8 cellular contexts compared by ENCODE assay signal in genomic region chr7:1044189-1045037, GRCh38. TPM values are rescaled to one million over a fixed set of nuclear protein-coding genes. Genes with fewer than 3 reads are reported as not detected.
A peak's percentile ranks its signal among the peaks of the same experiment; 100 is the strongest.
DNase-seq lines count a peak whose midpoint lies in the region; ATAC-seq, FAIRE-seq and TF ChIP-seq lines count a peak whose summit lies in the region.

Gene GPR146 (plus strand): TSS chr7:1044546. CDS start chr7:1057516, 12,970 bp downstream.

- DNase-seq in Calu3 (peak; percentile 100), HTR-8/SVneo (ENCODE audit: insufficient read length, low spot score) (peak; percentile 100), NOMO-1 treated with dmso at 0.1 percent for 144 hours (lab: John Stamatoyannopoulos, UW; ENCODE audit: unreplicated experiment) (peak; percentile 83), mesothelial cell of epicardium (ENCODE audit: low spot score in 2 of 2, unreplicated experiment in 2 of 2) (peak; percentile 99)
- peak; percentile 93 for DNase-seq in activated CD8-positive, alpha-beta memory T cell treated with anti-CD3 and anti-CD28 coated beads, Interleukin-2, amount 10 ng/mL, durations not matched to agents 7 days and 5 days
- peak; percentile 81 to 87 for DNase-seq in stimulated activated CD8-positive, alpha-beta memory T cell treated with anti-CD3 and anti-CD28 coated beads, Interleukin-15, amount 100 ng/mL, for 4 hours (ENCODE audit: low read depth in 2 of 2)

- H3K27me3 Mint-ChIP-seq in Calu3 (ENCODE audit: unreplicated experiment), result no peaks in the 10 kb centered on the region
- H3K27me3 Mint-ChIP-seq in activated CD8-positive, alpha-beta memory T cell treated with anti-CD3 and anti-CD28 coated beads, Interleukin-2, amount 10 ng/mL, durations not matched to agents 7 days and 5 days, result no peaks in the 10 kb centered on the region
- peaks cover 2% of the 10 kb centered on the region for H3K27me3 Mint-ChIP-seq in mesothelial cell of epicardium (ENCODE audit: low read depth)

- no peaks in the 10 kb centered on the region for H3K27me3 ChIP-seq in endocrine pancreas (ENCODE audit: control insufficient read depth, insufficient read depth, low read length)

- H3K27ac Mint-ChIP-seq in Calu3 (ENCODE audit: unreplicated experiment) (peak within 1 kb of the TSS; percentile 81), mesothelial cell of epicardium (peak within 1 kb of the TSS; percentile 97)
- peak within 1 kb of the TSS; percentile 82 for H3K27ac Mint-ChIP-seq in activated CD8-positive, alpha-beta memory T cell treated with anti-CD3 and anti-CD28 coated beads, Interleukin-2, amount 10 ng/mL, durations not matched to agents 7 days and 5 days

- H3K4me3 ChIP-seq in endocrine pancreas (ENCODE audit: control insufficient read depth, insufficient read depth, low read length), result peak within 1 kb of the TSS; percentile 65

- TF ChIP-seq CTCF in Calu3 (IDR thresholded peaks at IDR 0.05; ENCODE audit: unreplicated experiment) (peak; percentile 66), mesothelial cell of epicardium (IDR thresholded peaks at IDR 0.05; ENCODE audit: unreplicated experiment) (peak; percentile 16)

- H3K4me3 Mint-ChIP-seq in Calu3 (ENCODE audit: low read depth, unreplicated experiment) (peak within 1 kb of the TSS; percentile 62), mesothelial cell of epicardium (peak within 1 kb of the TSS; percentile 75)
- H3K4me3 Mint-ChIP-seq in activated CD8-positive, alpha-beta memory T cell treated with anti-CD3 and anti-CD28 coated beads, Interleukin-2, amount 10 ng/mL, durations not matched to agents 7 days and 5 days, result peak within 1 kb of the TSS; percentile 77

- H3K4me1 ChIP-seq in endocrine pancreas (ENCODE audit: control insufficient read depth, insufficient read depth, low read length), result peaks cover 6% of the 10 kb centered on the region

- FAIRE-seq in HTR-8/SVneo (lab: Jason Lieb, UNC), result peak; percentile 98

- H3K9me3 Mint-ChIP-seq in Calu3 (ENCODE audit: low read depth, unreplicated experiment), result no peaks in the 10 kb centered on the region
- no peaks in the 10 kb centered on the region for H3K9me3 Mint-ChIP-seq in activated CD8-positive, alpha-beta memory T cell treated with anti-CD3 and anti-CD28 coated beads, Interleukin-2, amount 10 ng/mL, durations not matched to agents 7 days and 5 days (ENCODE audit: low read depth)
- no peaks in the 10 kb centered on the region for H3K9me3 Mint-ChIP-seq in mesothelial cell of epicardium

- CTCF ChIA-PET in Calu3 (lab: Charles Lee), result interaction anchor here (0.7 to 3.0 kb wide), 5 partner anchors 8 to 52 kb away, joined by 3 to 17 read pairs (median 4); no protein-coding TSS in a partner anchor
- CTCF ChIA-PET in activated CD8-positive, alpha-beta memory T cell treated with anti-CD3 and anti-CD28 coated beads, Interleukin-2, amount 10 ng/mL, durations not matched to agents 7 days and 5 days (lab: Charles Lee), result interaction anchor here (0.6 to 6.9 kb wide), 15 partner anchors 10 to 169 kb away, joined by 3 to 58 read pairs (median 4); partner anchors contain the start of gene GET4

- intact Hi-C loops in Calu3 (cut with micrococcal nuclease; ENCODE audit: unreplicated experiment), result no loop called here

- H3K9me3 ChIP-seq in endocrine pancreas (ENCODE audit: control insufficient read depth, low read length), result no peaks in the 10 kb centered on the region

- H3K36me3 Mint-ChIP-seq in Calu3 (ENCODE audit: insufficient read depth, unreplicated experiment) (peaks cover 24% of the 10 kb centered on the region), mesothelial cell of epicardium (no peaks in the 10 kb centered on the region)
- no peaks in the 10 kb centered on the region for H3K36me3 Mint-ChIP-seq in activated CD8-positive, alpha-beta memory T cell treated with anti-CD3 and anti-CD28 coated beads, Interleukin-2, amount 10 ng/mL, durations not matched to agents 7 days and 5 days

- no TSS peak for BruUV-seq in Calu3 (replicated peaks; lab: Mats Ljungman, UMichigan)

- H3K4me1 Mint-ChIP-seq in Calu3 (ENCODE audit: low read depth, unreplicated experiment), result peaks cover 42% of the 10 kb centered on the region
- H3K4me1 Mint-ChIP-seq in activated CD8-positive, alpha-beta memory T cell treated with anti-CD3 and anti-CD28 coated beads, Interleukin-2, amount 10 ng/mL, durations not matched to agents 7 days and 5 days, result peaks cover 67% of the 10 kb centered on the region
- H3K4me1 Mint-ChIP-seq in mesothelial cell of epicardium, result peaks cover 41% of the 10 kb centered on the region

- H3K36me3 ChIP-seq in endocrine pancreas (ENCODE audit: control insufficient read depth, insufficient read depth, low read length), result no peaks in the 10 kb centered on the region

- peak; percentile 83 for ATAC-seq in GM21360 (IDR thresholded peaks at IDR 0.05; ENCODE audit: unreplicated experiment)
- peak; percentile 93 for ATAC-seq in activated CD8-positive, alpha-beta memory T cell treated with anti-CD3 and anti-CD28 coated beads, Interleukin-2, amount 10 ng/mL, durations not matched to agents 7 days and 5 days

- H3K9ac ChIP-seq in endocrine pancreas (ENCODE audit: control insufficient read depth, insufficient read depth, low read length), result peak within 1 kb of the TSS; percentile 69

RNA-seq across cellular contexts. Expression of gene GPR146, which starts in this region (rescaled TPM):
- total RNA-seq in Calu3 (2022), result 0.66 and 1.8 TPM in 2 replicates
- total RNA-seq in activated CD8-positive, alpha-beta memory T cell treated with anti-CD3 and anti-CD28 coated beads, Interleukin-2, amount 10 ng/mL, durations not matched to agents 7 days and 5 days, result 1 to 10 TPM in 1 of 2 experiments, under 1 TPM in 1; 0.40 to 2.1 TPM
- 1.0 to 1.6 TPM (median 1.0 TPM) in 3 replicates for total RNA-seq in mesothelial cell of epicardium

Comparison
In these comparisons a context has a peak if more than half of its experiments do, and no peak if none do; other contexts are left out.
1. Peak in every context shown above with its lines: DNase-seq, ATAC-seq and H3K4me3 ChIP-seq.